In the genomic region with DNA sequence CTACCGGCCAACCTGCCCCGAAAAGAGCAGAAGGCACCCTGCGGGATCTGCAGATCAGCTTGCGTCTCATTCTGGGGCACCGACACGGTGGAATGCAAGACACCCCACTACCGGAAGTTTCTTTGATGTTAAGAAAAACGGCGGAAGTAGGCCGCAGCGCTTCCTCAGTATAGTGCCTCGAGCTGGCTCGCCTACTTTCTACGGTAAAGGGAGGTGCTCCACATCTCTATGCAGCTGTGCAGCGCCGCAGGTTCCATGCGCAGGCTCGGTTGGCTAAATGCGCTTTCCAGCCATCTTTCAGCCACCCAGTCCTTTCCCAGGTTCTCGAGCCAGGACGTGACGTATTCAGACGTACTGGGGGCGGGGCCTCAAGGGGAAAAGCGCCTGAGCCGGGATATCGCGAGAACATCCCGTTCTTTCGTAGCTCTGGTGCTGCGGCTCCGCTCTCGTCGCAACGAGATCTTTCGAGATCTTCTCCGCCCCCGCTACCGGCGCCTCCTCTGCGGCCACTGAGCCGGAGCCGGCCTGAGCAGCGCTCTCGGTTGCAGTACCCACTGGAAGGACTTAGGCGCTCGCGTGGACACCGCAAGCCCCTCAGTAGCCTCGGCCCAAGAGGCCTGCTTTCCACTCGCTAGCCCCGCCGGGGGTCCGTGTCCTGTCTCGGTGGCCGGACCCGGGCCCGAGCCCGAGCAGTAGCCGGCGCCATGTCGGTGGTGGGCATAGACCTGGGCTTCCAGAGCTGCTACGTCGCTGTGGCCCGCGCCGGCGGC, we compare ENCODE assay signal across 1 cellular context.
A peak's percentile ranks its signal among the peaks of the same experiment; 100 is the strongest.
TF ChIP-seq lines count a peak whose summit lies in the region.

A gene (plus strand): TSS at position 467 of the 770 bp plus-strand sequence. CDS start 238 bp downstream, at position 705.

TF ChIP-seq in HepG2, 621 proteins besides CTCF, POLR2A, EP300 and RAD21 (continued from another document and continues in another):
- no peak for TF ChIP-seq PTBP1 (IDR thresholded peaks at IDR 0.05; ENCODE audit: low read depth, low read length, poor library complexity, severe bottlenecking)
- TF ChIP-seq ATM (IDR thresholded peaks at IDR 0.05; ENCODE audit: borderline replicate concordance) = no peak
- peak; percentile 90 for TF ChIP-seq KDM5A (IDR thresholded peaks at IDR 0.05; ENCODE audit: borderline replicate concordance, low read length)
- TF ChIP-seq ZNF670 (CRISPR knock-in tag; IDR thresholded peaks at IDR 0.05; ENCODE audit: borderline replicate concordance) = no peak; the same call in 1 of the 2 replicates
- TF ChIP-seq, protein P1, sequence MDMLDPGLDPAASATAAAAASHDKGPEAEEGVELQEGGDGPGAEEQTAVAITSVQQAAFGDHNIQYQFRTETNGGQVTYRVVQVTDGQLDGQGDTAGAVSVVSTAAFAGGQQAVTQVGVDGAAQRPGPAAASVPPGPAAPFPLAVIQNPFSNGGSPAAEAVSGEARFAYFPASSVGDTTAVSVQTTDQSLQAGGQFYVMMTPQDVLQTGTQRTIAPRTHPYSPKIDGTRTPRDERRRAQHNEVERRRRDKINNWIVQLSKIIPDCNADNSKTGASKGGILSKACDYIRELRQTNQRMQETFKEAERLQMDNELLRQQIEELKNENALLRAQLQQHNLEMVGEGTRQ (IDR thresholded peaks at IDR 0.05; ENCODE audit: low read depth, low read length) = no peak
- TF ChIP-seq, protein P1 (CRISPR knock-in tag; IDR thresholded peaks at IDR 0.05; ENCODE audit: borderline replicate concordance) = no peak
- TF ChIP-seq TBX2 (CRISPR knock-in tag; IDR thresholded peaks at IDR 0.05; ENCODE audit: borderline replicate concordance) = peak; percentile 83
- TF ChIP-seq ZNF317 (CRISPR knock-in tag; IDR thresholded peaks at IDR 0.05) = peak; percentile 76
- peak; percentile 84 for TF ChIP-seq GATAD1 (CRISPR knock-in tag; IDR thresholded peaks at IDR 0.05)
- TF ChIP-seq ETV5 (CRISPR knock-in tag; IDR thresholded peaks at IDR 0.05; ENCODE audit: borderline replicate concordance) = peak; percentile 90
- no peak; the same call in 1 of the 2 replicates for TF ChIP-seq ZNF124 (CRISPR knock-in tag; IDR thresholded peaks at IDR 0.05)
- 0 out of 2 replicates have a peak, but pooled peaks have one; percentile 21 for TF ChIP-seq SATB2 (CRISPR knock-in tag; IDR thresholded peaks at IDR 0.05)
- no peak; the same call in 1 of the 2 replicates for TF ChIP-seq HOXA9 (CRISPR knock-in tag; IDR thresholded peaks at IDR 0.05; ENCODE audit: borderline replicate concordance)
- TF ChIP-seq ZNF737 (CRISPR knock-in tag; IDR thresholded peaks at IDR 0.05; ENCODE audit: borderline replicate concordance) = no peak
- TF ChIP-seq, protein P2, sequence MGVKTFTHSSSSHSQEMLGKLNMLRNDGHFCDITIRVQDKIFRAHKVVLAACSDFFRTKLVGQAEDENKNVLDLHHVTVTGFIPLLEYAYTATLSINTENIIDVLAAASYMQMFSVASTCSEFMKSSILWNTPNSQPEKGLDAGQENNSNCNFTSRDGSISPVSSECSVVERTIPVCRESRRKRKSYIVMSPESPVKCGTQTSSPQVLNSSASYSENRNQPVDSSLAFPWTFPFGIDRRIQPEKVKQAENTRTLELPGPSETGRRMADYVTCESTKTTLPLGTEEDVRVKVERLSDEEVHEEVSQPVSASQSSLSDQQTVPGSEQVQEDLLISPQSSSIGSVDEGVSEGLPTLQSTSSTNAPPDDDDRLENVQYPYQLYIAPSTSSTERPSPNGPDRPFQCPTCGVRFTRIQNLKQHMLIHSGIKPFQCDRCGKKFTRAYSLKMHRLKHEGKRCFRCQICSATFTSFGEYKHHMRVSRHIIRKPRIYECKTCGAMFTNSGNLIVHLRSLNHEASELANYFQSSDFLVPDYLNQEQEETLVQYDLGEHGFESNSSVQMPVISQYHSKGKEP (CRISPR knock-in tag; IDR thresholded peaks at IDR 0.05) = peak; percentile 38; the same call in 1 of the 2 replicates
- TF ChIP-seq ZFP36 (IDR thresholded peaks at IDR 0.05; ENCODE audit: borderline replicate concordance, low read depth, low read length, partially characterized antibody) = no peak
- TF ChIP-seq TBL1XR1 (IDR thresholded peaks at IDR 0.05; ENCODE audit: borderline replicate concordance, low read length, partially characterized antibody) = no peak
- no peak; the same call in 1 of the 2 replicates for TF ChIP-seq MTF1 (CRISPR knock-in tag; IDR thresholded peaks at IDR 0.05)
- TF ChIP-seq, protein P3, sequence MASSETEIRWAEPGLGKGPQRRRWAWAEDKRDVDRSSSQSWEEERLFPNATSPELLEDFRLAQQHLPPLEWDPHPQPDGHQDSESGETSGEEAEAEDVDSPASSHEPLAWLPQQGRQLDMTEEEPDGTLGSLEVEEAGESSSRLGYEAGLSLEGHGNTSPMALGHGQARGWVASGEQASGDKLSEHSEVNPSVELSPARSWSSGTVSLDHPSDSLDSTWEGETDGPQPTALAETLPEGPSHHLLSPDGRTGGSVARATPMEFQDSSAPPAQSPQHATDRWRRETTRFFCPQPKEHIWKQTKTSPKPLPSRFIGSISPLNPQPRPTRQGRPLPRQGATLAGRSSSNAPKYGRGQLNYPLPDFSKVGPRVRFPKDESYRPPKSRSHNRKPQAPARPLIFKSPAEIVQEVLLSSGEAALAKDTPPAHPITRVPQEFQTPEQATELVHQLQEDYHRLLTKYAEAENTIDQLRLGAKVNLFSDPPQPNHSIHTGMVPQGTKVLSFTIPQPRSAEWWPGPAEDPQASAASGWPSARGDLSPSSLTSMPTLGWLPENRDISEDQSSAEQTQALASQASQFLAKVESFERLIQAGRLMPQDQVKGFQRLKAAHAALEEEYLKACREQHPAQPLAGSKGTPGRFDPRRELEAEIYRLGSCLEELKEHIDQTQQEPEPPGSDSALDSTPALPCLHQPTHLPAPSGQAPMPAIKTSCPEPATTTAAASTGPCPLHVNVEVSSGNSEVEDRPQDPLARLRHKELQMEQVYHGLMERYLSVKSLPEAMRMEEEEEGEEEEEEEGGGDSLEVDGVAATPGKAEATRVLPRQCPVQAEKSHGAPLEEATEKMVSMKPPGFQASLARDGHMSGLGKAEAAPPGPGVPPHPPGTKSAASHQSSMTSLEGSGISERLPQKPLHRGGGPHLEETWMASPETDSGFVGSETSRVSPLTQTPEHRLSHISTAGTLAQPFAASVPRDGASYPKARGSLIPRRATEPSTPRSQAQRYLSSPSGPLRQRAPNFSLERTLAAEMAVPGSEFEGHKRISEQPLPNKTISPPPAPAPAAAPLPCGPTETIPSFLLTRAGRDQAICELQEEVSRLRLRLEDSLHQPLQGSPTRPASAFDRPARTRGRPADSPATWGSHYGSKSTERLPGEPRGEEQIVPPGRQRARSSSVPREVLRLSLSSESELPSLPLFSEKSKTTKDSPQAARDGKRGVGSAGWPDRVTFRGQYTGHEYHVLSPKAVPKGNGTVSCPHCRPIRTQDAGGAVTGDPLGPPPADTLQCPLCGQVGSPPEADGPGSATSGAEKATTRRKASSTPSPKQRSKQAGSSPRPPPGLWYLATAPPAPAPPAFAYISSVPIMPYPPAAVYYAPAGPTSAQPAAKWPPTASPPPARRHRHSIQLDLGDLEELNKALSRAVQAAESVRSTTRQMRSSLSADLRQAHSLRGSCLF (CRISPR knock-in tag; IDR thresholded peaks at IDR 0.05; ENCODE audit: borderline replicate concordance) = 0 out of 2 replicates have a peak, but pooled peaks have one; percentile 5
- no peak for TF ChIP-seq ZNF207 (IDR thresholded peaks at IDR 0.05; ENCODE audit: borderline replicate concordance)
- TF ChIP-seq, protein P4, sequence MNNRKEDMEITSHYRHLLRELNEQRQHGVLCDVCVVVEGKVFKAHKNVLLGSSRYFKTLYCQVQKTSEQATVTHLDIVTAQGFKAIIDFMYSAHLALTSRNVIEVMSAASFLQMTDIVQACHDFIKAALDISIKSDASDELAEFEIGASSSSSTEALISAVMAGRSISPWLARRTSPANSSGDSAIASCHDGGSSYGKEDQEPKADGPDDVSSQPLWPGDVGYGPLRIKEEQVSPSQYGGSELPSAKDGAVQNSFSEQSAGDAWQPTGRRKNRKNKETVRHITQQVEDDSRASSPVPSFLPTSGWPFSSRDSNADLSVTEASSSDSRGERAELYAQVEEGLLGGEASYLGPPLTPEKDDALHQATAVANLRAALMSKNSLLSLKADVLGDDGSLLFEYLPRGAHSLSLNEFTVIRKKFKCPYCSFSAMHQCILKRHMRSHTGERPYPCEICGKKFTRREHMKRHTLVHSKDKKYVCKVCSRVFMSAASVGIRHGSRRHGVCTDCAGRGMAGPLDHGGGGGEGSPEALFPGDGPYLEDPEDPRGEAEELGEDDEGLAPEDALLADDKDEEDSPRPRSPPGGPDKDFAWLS (CRISPR knock-in tag; IDR thresholded peaks at IDR 0.05; ENCODE audit: borderline replicate concordance) = peak; percentile 44; the same call in 1 of the 2 replicates
- TF ChIP-seq ZNF713 (CRISPR knock-in tag; IDR thresholded peaks at IDR 0.05) = no peak
- peak; percentile 51 for TF ChIP-seq KDM2A (CRISPR knock-in tag; IDR thresholded peaks at IDR 0.05; ENCODE audit: borderline replicate concordance, low read depth)
- TF ChIP-seq, protein P5, sequence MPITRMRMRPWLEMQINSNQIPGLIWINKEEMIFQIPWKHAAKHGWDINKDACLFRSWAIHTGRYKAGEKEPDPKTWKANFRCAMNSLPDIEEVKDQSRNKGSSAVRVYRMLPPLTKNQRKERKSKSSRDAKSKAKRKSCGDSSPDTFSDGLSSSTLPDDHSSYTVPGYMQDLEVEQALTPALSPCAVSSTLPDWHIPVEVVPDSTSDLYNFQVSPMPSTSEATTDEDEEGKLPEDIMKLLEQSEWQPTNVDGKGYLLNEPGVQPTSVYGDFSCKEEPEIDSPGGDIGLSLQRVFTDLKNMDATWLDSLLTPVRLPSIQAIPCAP (CRISPR knock-in tag; IDR thresholded peaks at IDR 0.05; ENCODE audit: low read depth) = no peak
- TF ChIP-seq ZNF138 (CRISPR knock-in tag; IDR thresholded peaks at IDR 0.05; ENCODE audit: low read depth) = no peak
- TF ChIP-seq ZNF672 (CRISPR knock-in tag; IDR thresholded peaks at IDR 0.05) = no peak
- no peak for TF ChIP-seq ZNF619 (CRISPR knock-in tag; IDR thresholded peaks at IDR 0.05)
- TF ChIP-seq MED8 (CRISPR knock-in tag; IDR thresholded peaks at IDR 0.05; ENCODE audit: insufficient replicate concordance) = peak; percentile 71
- TF ChIP-seq STAG1 (CRISPR knock-in tag; IDR thresholded peaks at IDR 0.05) = peak; percentile 5; the same call in 1 of the 2 replicates
- TF ChIP-seq, protein P6, sequence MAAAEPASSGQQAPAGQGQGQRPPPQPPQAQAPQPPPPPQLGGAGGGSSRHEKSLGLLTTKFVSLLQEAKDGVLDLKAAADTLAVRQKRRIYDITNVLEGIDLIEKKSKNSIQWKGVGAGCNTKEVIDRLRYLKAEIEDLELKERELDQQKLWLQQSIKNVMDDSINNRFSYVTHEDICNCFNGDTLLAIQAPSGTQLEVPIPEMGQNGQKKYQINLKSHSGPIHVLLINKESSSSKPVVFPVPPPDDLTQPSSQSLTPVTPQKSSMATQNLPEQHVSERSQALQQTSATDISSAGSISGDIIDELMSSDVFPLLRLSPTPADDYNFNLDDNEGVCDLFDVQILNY (CRISPR knock-in tag; conservative IDR thresholded peaks at IDR 0.05) = no peak; the same call in 1 of the 2 replicates
- TF ChIP-seq NCOA2 (CRISPR knock-in tag; IDR thresholded peaks at IDR 0.05) = 0 out of 2 replicates have a peak, but pooled peaks have one; percentile 56
- TF ChIP-seq ZNF264 (CRISPR knock-in tag; IDR thresholded peaks at IDR 0.05) = peak; percentile 53
- no peak for TF ChIP-seq ATF7 (IDR thresholded peaks at IDR 0.05)
- TF ChIP-seq ATF7 (CRISPR knock-in tag; IDR thresholded peaks at IDR 0.05) = 0 out of 2 replicates have a peak, but pooled peaks have one; percentile 8
- TF ChIP-seq EED (CRISPR knock-in tag; IDR thresholded peaks at IDR 0.05) = no peak
- no peak for TF ChIP-seq ISX (CRISPR knock-in tag; conservative IDR thresholded peaks at IDR 0.05)
- no peak for TF ChIP-seq FOXC1 (CRISPR knock-in tag; IDR thresholded peaks at IDR 0.05; ENCODE audit: borderline replicate concordance)
- peak; percentile 76; the same call in 1 of the 2 replicates for TF ChIP-seq ZNF567 (CRISPR knock-in tag; IDR thresholded peaks at IDR 0.05; ENCODE audit: borderline replicate concordance)
- TF ChIP-seq MZF1 (CRISPR knock-in tag; IDR thresholded peaks at IDR 0.05; ENCODE audit: borderline replicate concordance) = 0 out of 2 replicates have a peak, but pooled peaks have one; percentile 27
- TF ChIP-seq MBD4 (IDR thresholded peaks at IDR 0.05; ENCODE audit: borderline replicate concordance, low read length) = no peak
